In the genomic region with DNA sequence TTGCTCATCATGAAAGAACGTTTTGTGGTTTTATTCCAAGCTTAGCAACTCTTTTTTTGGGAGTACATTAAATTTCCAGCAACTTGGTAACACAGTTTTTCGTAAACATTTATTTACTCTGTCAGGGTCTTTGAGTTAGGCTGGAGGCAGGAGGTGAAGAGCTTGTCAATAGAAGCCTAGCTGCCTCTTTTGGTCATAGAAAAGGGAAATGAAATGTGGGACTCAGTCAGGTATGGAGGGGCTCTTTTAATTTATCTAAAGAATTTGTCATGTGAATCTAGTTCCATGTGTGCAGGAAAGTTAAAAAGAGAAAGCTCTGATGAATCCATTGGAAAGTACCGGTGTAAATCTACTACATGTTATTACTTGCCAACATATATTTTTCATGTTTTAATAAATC, we compare ENCODE assay signal across 33 cellular contexts. TPM values are rescaled to one million over a fixed set of nuclear protein-coding genes. Genes with fewer than 3 reads are reported as not detected.
DNase-seq lines count a peak whose midpoint lies in the region; ATAC-seq, FAIRE-seq and TF ChIP-seq lines count a peak whose summit lies in the region.
"Had no signal": no experiment of that assay in that cellular context is flagged by ENCODE, and none has a peak within 500 bp of the region (broad histone marks: within the 10 kb centered on the region; RNA-seq: fewer than 3 reads in every experiment).

No MANE protein-coding gene starts in this region.

- peak overlapping the region in 1 of 6 donors; percentile 2 for H3K27ac Mint-ChIP-seq in naive B cell
- H3K27ac Mint-ChIP-seq: activated CD4-positive, alpha-beta memory T cell treated with anti-CD3 and anti-CD28 coated beads for 36 hours; activated naive CD4-positive, alpha-beta T cell treated with anti-CD3 and anti-CD28 coated beads, Interleukin-2, amount 10 ng/mL, durations not matched to agents 7 days and 5 days; activated T-helper 1 cell treated with anti-CD3 and anti-CD28 coated beads, Interleukin-12 subunit alpha, Interleukin-12 subunit beta, Interleukin-2, Interleukin-4 antibody, amounts not matched to agents 30 ng/mL and 10 ng/mL and 1 ng/mL, durations not matched to agents 14 hours and 24 hours and 36 hours; CD4-positive, alpha-beta T cell had no signal

- peak overlapping the region in 1 of 8 donors; percentile 7 for H3K4me3 Mint-ChIP-seq in naive B cell
- H3K4me3 Mint-ChIP-seq: activated CD4-positive, alpha-beta memory T cell treated with anti-CD3 and anti-CD28 coated beads for 36 hours; activated naive CD4-positive, alpha-beta T cell treated with anti-CD3 and anti-CD28 coated beads, Interleukin-2, amount 10 ng/mL, durations not matched to agents 7 days and 5 days; activated T-helper 1 cell treated with anti-CD3 and anti-CD28 coated beads, Interleukin-12 subunit alpha, Interleukin-12 subunit beta, Interleukin-2, Interleukin-4 antibody, amounts not matched to agents 30 ng/mL and 10 ng/mL and 1 ng/mL, durations not matched to agents 14 hours and 24 hours and 36 hours; CD4-positive, alpha-beta T cell; central memory CD8-positive, alpha-beta T cell had no signal

- DNase-seq in GM12891 (ENCODE audit: insufficient read length, low spot score), result no peak
- no peak for DNase-seq in naive B cell
- DNase-seq in NCI-H1105 (lab: John Stamatoyannopoulos, UW), result no peak
- DNase-seq in activated CD8-positive, alpha-beta memory T cell treated with anti-CD3 and anti-CD28 coated beads, Interleukin-2, amount 50 U/mL, for 4 hours, result no peak
- DNase-seq in activated effector memory CD4-positive, alpha-beta T cell treated with Interleukin-2 at 50 U/mL for 16 hours, result no peak
- DNase-seq: activated CD4-positive, alpha-beta memory T cell treated with anti-CD3 and anti-CD28 coated beads for 36 hours; activated CD4-positive, alpha-beta T cell treated with anti-CD3 and anti-CD28 coated beads for 1 hour; activated naive CD4-positive, alpha-beta T cell treated with anti-CD3 and anti-CD28 coated beads, Interleukin-2, amount 10 ng/mL, durations not matched to agents 7 days and 5 days; adrenal gland; AML-193; CD4-positive, alpha-beta T cell; DMS79 treated with DMSO at 0.1 percent for 48 hours; GF-D8; islet precursor cell; Karpas-422; left lung; mesendoderm; NCI-H1436; NCI-H2081 treated with DMSO at 0.1 percent for 48 hours; NCI-H226; posterior cingulate gyrus; Right ventricle myocardium superior; small intestine; stimulated activated naive CD4-positive, alpha-beta T cell treated with Interleukin-2 at 50 U/mL for 16 hours; T-helper 2 cell had no signal

- no peaks in the 10 kb centered on the region for H3K9me3 Mint-ChIP-seq in naive B cell
- H3K9me3 Mint-ChIP-seq: activated CD4-positive, alpha-beta memory T cell treated with anti-CD3 and anti-CD28 coated beads for 36 hours; activated naive CD4-positive, alpha-beta T cell treated with anti-CD3 and anti-CD28 coated beads, Interleukin-2, amount 10 ng/mL, durations not matched to agents 7 days and 5 days; activated T-helper 1 cell treated with anti-CD3 and anti-CD28 coated beads, Interleukin-12 subunit alpha, Interleukin-12 subunit beta, Interleukin-2, Interleukin-4 antibody, amounts not matched to agents 30 ng/mL and 10 ng/mL and 1 ng/mL, durations not matched to agents 14 hours and 24 hours and 36 hours; CD4-positive, alpha-beta T cell; central memory CD8-positive, alpha-beta T cell had no signal

- H3K36me3 Mint-ChIP-seq in naive B cell, result no peaks in the 10 kb centered on the region
- H3K36me3 Mint-ChIP-seq: activated CD4-positive, alpha-beta memory T cell treated with anti-CD3 and anti-CD28 coated beads for 36 hours; activated naive CD4-positive, alpha-beta T cell treated with anti-CD3 and anti-CD28 coated beads, Interleukin-2, amount 10 ng/mL, durations not matched to agents 7 days and 5 days had no signal

- ATAC-seq in GM21723 (IDR thresholded peaks at IDR 0.05; ENCODE audit: unreplicated experiment), result peak; percentile 45
- peak; percentile 61 for ATAC-seq in HG03432 (IDR thresholded peaks at IDR 0.05; ENCODE audit: unreplicated experiment)
- peak; percentile 57 for ATAC-seq in naive B cell (ENCODE audit: low read depth in 2 of 2)
- no peak for ATAC-seq in GM18517 (IDR thresholded peaks at IDR 0.05; ENCODE audit: unreplicated experiment)
- ATAC-seq: A549, HepG2, left lung, Panc1 had no signal

- no peak for FAIRE-seq in GM12891 (lab: Jason Lieb, UNC)
- FAIRE-seq: A549, HepG2, small intestine had no signal

- peaks cover 11 to 23% (median 14%) of the 10 kb centered on the region in 3 donors for H3K27me3 Mint-ChIP-seq in naive B cell
- H3K27me3 Mint-ChIP-seq: activated naive CD4-positive, alpha-beta T cell treated with anti-CD3 and anti-CD28 coated beads, Interleukin-2, amount 10 ng/mL, durations not matched to agents 7 days and 5 days had no signal

- H3K4me1 Mint-ChIP-seq in naive B cell, result peaks cover 8 to 11% (median 9%) of the 10 kb centered on the region in 3 donors
- H3K4me1 Mint-ChIP-seq: activated naive CD4-positive, alpha-beta T cell treated with anti-CD3 and anti-CD28 coated beads, Interleukin-2, amount 10 ng/mL, durations not matched to agents 7 days and 5 days; central memory CD8-positive, alpha-beta T cell had no signal

- no peak for TF ChIP-seq POLR2A in GM12891 (IDR thresholded peaks at IDR 0.05; ENCODE audit: low read depth, low read length)

TF ChIP-seq in GM12891, 5 proteins besides CTCF, POLR2A, EP300 and RAD21:
- TF ChIP-seq POLR2AphosphoS5 (IDR thresholded peaks at IDR 0.05; ENCODE audit: low read depth, low read length), result no peak
- TF ChIP-seq SPI1 (IDR thresholded peaks at IDR 0.05; ENCODE audit: low read depth, low read length), result peak; percentile 81
TF ChIP-seq in GM12891: peak in this region for 1.

RNA-seq across cellular contexts. Expression of a gene that starts 45.9 kb away (rescaled TPM):
- 12.3 TPM for polyA plus RNA-seq in GM12891 (2012; ENCODE audit: low read depth, missing spikeins)
- polyA plus RNA-seq in naive B cell (ENCODE audit: low read depth in 6 of 6), result 10 to 100 TPM; 13.5 to 23.7 (median 17.7) TPM
- polyA plus RNA-seq: A549 had no signal
